Comparison of ENCODE assay signal across 8 cellular contexts in the genomic region with DNA sequence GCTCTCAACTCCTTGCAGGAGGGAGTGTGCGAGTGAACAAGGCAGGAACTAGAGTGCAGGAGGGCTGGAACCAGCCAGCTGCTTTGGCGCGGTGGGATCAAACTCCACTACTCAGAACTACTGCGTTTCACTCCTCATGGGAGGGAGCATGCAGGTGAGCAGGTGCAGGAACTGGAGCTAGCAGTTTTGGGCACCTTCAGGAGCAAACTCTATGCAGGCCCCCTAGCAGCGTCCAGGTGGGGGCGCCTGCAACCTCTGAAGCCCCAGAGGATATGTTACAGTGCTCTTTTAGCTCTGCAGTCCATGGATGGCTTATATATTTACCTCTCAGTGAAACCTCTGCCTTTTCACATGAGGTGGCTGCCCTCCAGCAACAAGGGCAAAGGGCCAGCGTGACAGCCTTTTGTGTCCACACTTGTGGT.
DNase-seq lines count a peak whose midpoint lies in the region; ATAC-seq and TF ChIP-seq lines count a peak whose summit lies in the region.

No MANE protein-coding gene starts in this region.

- no peak for TF ChIP-seq EP300 in sigmoid colon (IDR thresholded peaks at IDR 0.05)

- TF ChIP-seq CTCF in foreskin keratinocyte (conservative IDR thresholded peaks at IDR 0.05): peak; percentile 44
- peak in 1 of 4 experiments; percentile 33 for TF ChIP-seq CTCF in sigmoid colon (IDR thresholded peaks at IDR 0.05)
- TF ChIP-seq CTCF in RWPE1 (conservative IDR thresholded peaks at IDR 0.05; ENCODE audit: low read depth): no peak

- H3K36me3 ChIP-seq in sigmoid colon: no peaks in the 10 kb centered on the region

- no peak for TF ChIP-seq POLR2A in sigmoid colon (IDR thresholded peaks at IDR 0.05)

- H3K27me3 ChIP-seq in foreskin keratinocyte (no peaks in the 10 kb centered on the region), sigmoid colon (no peaks in the 10 kb centered on the region)

- WGBS in sigmoid colon, 2 donors: 11 to 26% methylated on average over 7 of the region's 7 CpGs

- H3K27ac ChIP-seq in foreskin keratinocyte (no peak overlapping the region), sigmoid colon (no peak overlapping the region), RWPE1 (no peak overlapping the region)

- POLR2A ChIA-PET in RWPE1 (lab: Yijun Ruan, JAX; ENCODE audit: low non-redundant PET): no interaction called here

- peak; percentile 2 for DNase-seq in DMS 273 (lab: John Stamatoyannopoulos, UW; ENCODE audit: unreplicated experiment)
- no peak for DNase-seq in DMS 273 treated with DMSO at 0.1 percent for 48 hours (lab: John Stamatoyannopoulos, UW)
- DNase-seq in NCI-H2029 (lab: John Stamatoyannopoulos, UW): peak; percentile 31
- DNase-seq in foreskin keratinocyte: no peak
- DNase-seq in sciatic nerve (ENCODE audit: low spot score): no peak
- no peak for DNase-seq in T-helper 9 cell
- no peak for DNase-seq in sigmoid colon
- no peak for DNase-seq in RWPE1 (ENCODE audit: low spot score)

- ATAC-seq in foreskin keratinocyte (peak; percentile 51), sciatic nerve (peak; percentile 65)

- CTCF ChIA-PET in RWPE1 (lab: Yijun Ruan, JAX): no interaction called here

- no peaks in the 10 kb centered on the region for H3K9me3 ChIP-seq in sigmoid colon

- intact Hi-C loops in sciatic nerve (cut with DNase I) (no loop called here), sigmoid colon (cut with DNase I) (loop anchor here (10.0 kb wide), 1 partner anchor 1298 kb away; no protein-coding TSS in a partner anchor)

- no peak overlapping the region for H3K4me3 ChIP-seq in sigmoid colon

- H3K4me1 ChIP-seq in foreskin keratinocyte (no peaks in the 10 kb centered on the region), sigmoid colon (peaks cover 0 to 7% (median 2%) of the 10 kb centered on the region in 4 donors)

Comparison
In these comparisons a context has a peak if more than half of its experiments do, and no peak if none do; other contexts are left out.
1. DNase-seq: peak in DMS 273 (single experiment) and NCI-H2029 (single experiment); none in DMS 273 treated with DMSO at 0.1 percent for 48 hours (single experiment), foreskin keratinocyte (0 of 2), sciatic nerve (single experiment), T-helper 9 cell (single experiment), sigmoid colon (single experiment) and RWPE1 (single experiment).